24 cellular contexts compared by ENCODE assay signal in the genomic region with DNA sequence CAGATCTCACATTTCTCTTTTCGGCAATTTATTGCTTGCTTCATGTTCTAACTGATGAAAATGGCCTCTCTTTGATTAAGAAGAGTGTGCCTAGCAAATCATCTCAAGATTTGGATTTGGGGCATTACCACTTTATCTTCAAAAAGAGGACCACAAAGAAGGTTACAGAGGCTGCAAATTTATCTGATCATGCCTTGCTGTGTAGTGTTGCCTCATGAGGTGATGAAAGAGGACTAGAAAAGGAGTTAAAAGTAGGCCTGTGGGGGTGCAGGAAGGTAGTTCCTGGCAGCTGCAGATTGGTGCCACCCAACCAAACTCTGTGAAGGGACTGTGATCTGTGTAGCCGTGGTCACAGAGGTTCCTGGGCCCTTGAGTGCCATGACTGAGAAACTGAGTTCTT.
DNase-seq lines count a peak whose midpoint lies in the region; ATAC-seq and TF ChIP-seq lines count a peak whose summit lies in the region.
"Had no signal": no experiment of that assay in that cellular context is flagged by ENCODE, and none has a peak within 500 bp of the region (broad histone marks: within the 10 kb centered on the region; RNA-seq: fewer than 3 reads in every experiment).

No MANE protein-coding gene starts in this region.

- TF ChIP-seq CTCF in cardiac muscle cell (IDR thresholded peaks at IDR 0.05; ENCODE audit: low read depth, low read length): no peak

- no peak overlapping the region for H4K91ac ChIP-seq in mesenchymal stem cell (ENCODE audit: low read length)

- H3K36me3 ChIP-seq in cardiac muscle cell: peaks cover 4% of the 10 kb centered on the region
- H3K36me3 ChIP-seq in mesenchymal stem cell (ENCODE audit: control insufficient read depth in 1 of 2, insufficient read depth in 2 of 2, low read depth in 1 of 2, low read length in 2 of 2): peaks cover 21 to 42% of the 10 kb centered on the region in 2 experiments
- H3K36me3 ChIP-seq: Peyer's patch had no signal

- no peak overlapping the region for H3K23ac ChIP-seq in mesenchymal stem cell (ENCODE audit: low read length in 2 of 2)

- H3K14ac ChIP-seq in mesenchymal stem cell (ENCODE audit: low read length in 2 of 2): no peak overlapping the region

- no peaks in the 10 kb centered on the region for H3K9me3 ChIP-seq in cardiac muscle cell (ENCODE audit: low read depth)
- H3K9me3 ChIP-seq in mesenchymal stem cell (ENCODE audit: control insufficient read depth, low read length): no peaks in the 10 kb centered on the region
- H3K9me3 ChIP-seq: Peyer's patch had no signal

- no peak overlapping the region for H4K8ac ChIP-seq in mesenchymal stem cell (ENCODE audit: low read length)

- no peak overlapping the region for H2BK15ac ChIP-seq in mesenchymal stem cell (ENCODE audit: low read depth, poor library complexity, severe bottlenecking)

- no peak overlapping the region for H3K4me2 ChIP-seq in mesenchymal stem cell (ENCODE audit: low read length, poor library complexity, severe bottlenecking)

- no peak for ATAC-seq in GM21381 (IDR thresholded peaks at IDR 0.05; ENCODE audit: unreplicated experiment)
- ATAC-seq: CD8-positive, alpha-beta T cell; HCT116; SK-N-SH treated with all-trans-retinoic acid at 6 μM for 48 hours had no signal

- peak in 1 of 2 donors; percentile 18 for DNase-seq in cardiac muscle cell (ENCODE audit: low read depth in 1 of 2, low spot score in 1 of 2)
- no peak for DNase-seq in cardiac septum (ENCODE audit: low spot score)
- peak; percentile 59 for DNase-seq in amniotic epithelial cell (ENCODE audit: low read depth)
- peak; percentile 7 for DNase-seq in mesenchymal stem cell
- no peak for DNase-seq in ecto neural progenitor cell (ENCODE audit: low spot score)
- DNase-seq in caudate nucleus (lab: John Stamatoyannopoulos, UW): no peak
- DNase-seq: AML-193, C1 segment of cervical spinal cord, Calu3, DMS153, GOT3, MM.1S, NCI-H1105 treated with DMSO at 0.1 percent for 48 hours, NCI-H1694, NCI-H2081, NCI-H2171, NCI-H345, NCI-H524, NCI-H774, Peyer's patch had no signal

- intact Hi-C loops in cardiac septum (cut with DNase I): no loop called here

- no peak overlapping the region for H2BK120ac ChIP-seq in mesenchymal stem cell (ENCODE audit: low read depth, low read length)

- H3K27ac ChIP-seq in cardiac muscle cell (peak overlapping the region; percentile 40), mesenchymal stem cell (ENCODE audit: low read length, poor library complexity, severe bottlenecking) (no peak overlapping the region), caudate nucleus (ENCODE audit: low read depth, low read length) (no peak overlapping the region)
- H3K27ac ChIP-seq: Peyer's patch had no signal

- H2BK12ac ChIP-seq in mesenchymal stem cell (ENCODE audit: low read length in 2 of 2): no peak overlapping the region

- no peaks in the 10 kb centered on the region for H3K27me3 ChIP-seq in cardiac muscle cell
- no peaks in the 10 kb centered on the region for H3K27me3 ChIP-seq in mesenchymal stem cell (ENCODE audit: control insufficient read depth in 1 of 2, insufficient read depth in 1 of 2, low read length in 2 of 2)
- H3K27me3 ChIP-seq: Peyer's patch had no signal

- no peak overlapping the region for H2AK5ac ChIP-seq in mesenchymal stem cell (ENCODE audit: low read length, severe bottlenecking)

- H3K4me3 ChIP-seq in cardiac muscle cell (no peak overlapping the region), mesenchymal stem cell (ENCODE audit: insufficient read depth in 1 of 2, low read depth in 1 of 2, low read length in 2 of 2) (no peak overlapping the region)
- H3K4me3 ChIP-seq: Peyer's patch had no signal

- 100% methylated on average over 1 of the region's 2 CpGs for WGBS in mesenchymal stem cell

- H3K4me1 ChIP-seq in cardiac muscle cell (ENCODE audit: low read depth): peaks cover 16% of the 10 kb centered on the region
- no peaks in the 10 kb centered on the region for H3K4me1 ChIP-seq in mesenchymal stem cell (ENCODE audit: control insufficient read depth, insufficient read depth, low read depth, low read length)
- H3K4me1 ChIP-seq: Peyer's patch had no signal

- no peak overlapping the region for H3K4ac ChIP-seq in mesenchymal stem cell (ENCODE audit: low read depth in 1 of 2, low read length in 2 of 2)

- H3K79me1 ChIP-seq in mesenchymal stem cell (replicated peaks; ENCODE audit: low read length, poor library complexity, severe bottlenecking): peaks cover 6% of the 10 kb centered on the region

- no peak overlapping the region for H2BK5ac ChIP-seq in mesenchymal stem cell (ENCODE audit: low read depth, low read length, poor library complexity, severe bottlenecking)

- H2AFZ ChIP-seq in mesenchymal stem cell (ENCODE audit: low read depth, low read length): no peak overlapping the region

- H3K18ac ChIP-seq in mesenchymal stem cell (ENCODE audit: low read depth in 1 of 2, low read length in 2 of 2): no peak overlapping the region

- no peak overlapping the region for H3K9ac ChIP-seq in mesenchymal stem cell (ENCODE audit: low read length)

Comparison
In these comparisons a context has a peak if more than half of its experiments do, and no peak if none do; other contexts are left out.
1. DNase-seq: peak in amniotic epithelial cell (single experiment) and mesenchymal stem cell (single experiment); none in cardiac septum (single experiment), ecto neural progenitor cell (single experiment) and caudate nucleus (0 of 61).